8 cellular contexts compared by ENCODE assay signal in the genomic region with DNA sequence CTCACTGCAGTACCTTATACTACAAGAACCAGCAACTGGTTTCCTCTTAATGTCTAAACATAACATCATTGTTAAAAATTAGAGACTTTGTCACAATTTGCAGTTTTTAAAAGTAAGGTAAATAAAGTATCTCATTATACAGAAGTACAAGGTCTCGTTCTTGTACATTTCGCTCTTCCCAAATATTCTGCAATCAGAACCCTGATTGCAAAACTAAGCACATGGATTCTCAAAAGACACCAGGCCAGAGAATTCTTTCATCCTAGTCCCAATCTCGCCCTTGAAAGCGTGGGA. TPM values are rescaled to one million over a fixed set of nuclear protein-coding genes. Genes with fewer than 3 reads are reported as not detected.
A peak's percentile ranks its signal among the peaks of the same experiment; 100 is the strongest.
DNase-seq lines count a peak whose midpoint lies in the region; ATAC-seq and TF ChIP-seq lines count a peak whose summit lies in the region.

No MANE protein-coding gene starts in this region.

- H3K27ac ChIP-seq in right atrium auricular region (peak overlapping the region; percentile 90 to 91), caudate nucleus (ENCODE audit: low read depth, low read length) (peak overlapping the region; percentile 90), aorta (ENCODE audit: low read depth in 1 of 2, low read length in 2 of 2) (peak overlapping the region; percentile 3 to 34)

- intact Hi-C loops in left ventricle myocardium superior (cut with micrococcal nuclease) (no loop called here), mucosa of descending colon (cut with DNase I, micrococcal nuclease) (no loop called here), aorta (cut with DNase I) (no loop called here)

- H3K36me3 ChIP-seq in right atrium auricular region (no peaks in the 10 kb centered on the region), mucosa of descending colon (ENCODE audit: low read depth) (no peaks in the 10 kb centered on the region), aorta (ENCODE audit: control insufficient read depth in 1 of 2, insufficient read depth in 2 of 2, low read length in 1 of 2) (no peaks in the 10 kb centered on the region)

- DNase-seq in right atrium auricular region (ENCODE audit: low spot score) (no peak), left ventricle myocardium superior (no peak), caudate nucleus (lab: John Stamatoyannopoulos, UW) (no peak), mucosa of descending colon (no peak), aorta (no peak), NCI-H2227 treated with DMSO at 0.1 percent for 48 hours (lab: John Stamatoyannopoulos, UW) (no peak), AML-193 (lab: John Stamatoyannopoulos, UW) (no peak)
- DNase-seq in stimulated activated CD4-positive, alpha-beta T cell treated with anti-CD3 and anti-CD28 coated beads, Interleukin-15, amount 100 ng/mL, for 24 hours, result no peak

- H3K9me3 ChIP-seq in right atrium auricular region, result no peaks in the 10 kb centered on the region
- no peaks in the 10 kb centered on the region for H3K9me3 ChIP-seq in mucosa of descending colon
- no peaks in the 10 kb centered on the region for H3K9me3 ChIP-seq in aorta (ENCODE audit: control insufficient read depth, low read length)

- H3K27me3 ChIP-seq in right atrium auricular region (no peaks in the 10 kb centered on the region), aorta (ENCODE audit: control insufficient read depth in 1 of 2, insufficient read depth in 2 of 2, low read length in 1 of 2) (no peaks in the 10 kb centered on the region)

- peak overlapping the region; percentile 59 to 80 for H3K4me3 ChIP-seq in right atrium auricular region
- H3K4me3 ChIP-seq in mucosa of descending colon, result peak overlapping the region; percentile 54
- H3K4me3 ChIP-seq in aorta (ENCODE audit: low read length in 2 of 2), result peak overlapping the region; percentile 60 to 81

- peaks cover 0 to 16% of the 10 kb centered on the region in 2 donors for H3K4me1 ChIP-seq in right atrium auricular region
- peaks cover 6% of the 10 kb centered on the region for H3K4me1 ChIP-seq in mucosa of descending colon (ENCODE audit: low read depth)
- no peaks in the 10 kb centered on the region for H3K4me1 ChIP-seq in aorta (ENCODE audit: control insufficient read depth in 1 of 2, insufficient read depth in 2 of 2, low read length in 2 of 2)

- TF ChIP-seq CTCF in right atrium auricular region (IDR thresholded peaks at IDR 0.05), result no peak
- TF ChIP-seq CTCF in mucosa of descending colon (IDR thresholded peaks at IDR 0.05), result no peak

- 3 to 5% methylated on average over 4 of the region's 4 CpGs for whole genome bisulfite sequencing in aorta, 2 donors

- ATAC-seq in left ventricle myocardium superior (no peak), mucosa of descending colon (no peak), aorta (ENCODE audit: low FRiP score) (no peak)

RNA-seq across cellular contexts. Expression of a gene that starts 0.4 kb away (rescaled TPM):
- total RNA-seq in right atrium auricular region (10 to 100 TPM; 10.2 to 11.6 TPM), left ventricle myocardium superior (11.0 TPM), mucosa of descending colon (10 to 100 TPM; 13.0 to 21.9 (median 15.3) TPM), aorta (1 to 10 TPM; 7.1 to 8.0 TPM)
- polyA plus RNA-seq in aorta, result 1 to 10 TPM; 5.4 to 9.1 TPM

Comparison
In these comparisons a context has a peak if more than half of its experiments do, and no peak if none do; other contexts are left out.
1. H3K27ac ChIP-seq: peak in every context shown above with its lines; median percentile 90 in right atrium auricular region; 90 in caudate nucleus; 18 in aorta.